Comparison of ENCODE assay signal across 8 cellular contexts in genomic region chr1:33349778-33350610, GRCh38. TPM values are rescaled to one million over a fixed set of nuclear protein-coding genes. Genes with fewer than 3 reads are reported as not detected.
DNase-seq lines count a peak whose midpoint lies in the region; ATAC-seq and TF ChIP-seq lines count a peak whose summit lies in the region.

No MANE protein-coding gene starts in this region.

- TF ChIP-seq CTCF in endothelial cell (IDR thresholded peaks at IDR 0.05; ENCODE audit: unreplicated experiment) = no peak
- no peak for TF ChIP-seq CTCF in mesothelial cell of epicardium (IDR thresholded peaks at IDR 0.05; ENCODE audit: unreplicated experiment)

- peak; percentile 68 for ATAC-seq in GM19467 (IDR thresholded peaks at IDR 0.05; ENCODE audit: unreplicated experiment)

- no peaks in the 10 kb centered on the region for H3K9me3 Mint-ChIP-seq in endothelial cell (ENCODE audit: unreplicated experiment)
- H3K9me3 Mint-ChIP-seq in mesothelial cell of epicardium = no peaks in the 10 kb centered on the region

- peaks cover 46% of the 10 kb centered on the region for H3K36me3 Mint-ChIP-seq in endothelial cell (ENCODE audit: low read depth, unreplicated experiment)
- H3K36me3 Mint-ChIP-seq in mesothelial cell of epicardium = no peaks in the 10 kb centered on the region

- H3K4me3 Mint-ChIP-seq in endothelial cell (ENCODE audit: unreplicated experiment) = peak overlapping the region; percentile 87
- H3K4me3 Mint-ChIP-seq in mesothelial cell of epicardium = peak overlapping the region; percentile 86

- H3K27ac Mint-ChIP-seq in endothelial cell (ENCODE audit: unreplicated experiment) (peak overlapping the region; percentile 91), mesothelial cell of epicardium (peak overlapping the region; percentile 98)

- H3K27me3 Mint-ChIP-seq in endothelial cell (ENCODE audit: unreplicated experiment) (peaks cover 30% of the 10 kb centered on the region), mesothelial cell of epicardium (ENCODE audit: low read depth) (no peaks in the 10 kb centered on the region)

- DNase-seq in COLO668 (lab: John Stamatoyannopoulos, UW; ENCODE audit: unreplicated experiment) = peak; percentile 99
- peak; percentile 88 for DNase-seq in HK-2 (ENCODE audit: unreplicated experiment)
- peak; percentile 76 for DNase-seq in NOMO-1 treated with DMSO at 0.1 percent for 48 hours (lab: John Stamatoyannopoulos, UW; ENCODE audit: unreplicated experiment)
- peak; percentile 28 for DNase-seq in activated CD8-positive, alpha-beta memory T cell treated with anti-CD3 and anti-CD28 coated beads, Interleukin-2, amount 50 U/mL, for 1 hour (ENCODE audit: extremely low read depth)
- peak; percentile 82 for DNase-seq in endothelial cell (ENCODE audit: low spot score)
- DNase-seq in mesothelial cell of epicardium (ENCODE audit: low spot score in 2 of 2, unreplicated experiment in 2 of 2) = peak; percentile 74 to 82
- peak; percentile 45 to 71 for DNase-seq in stimulated activated CD8-positive, alpha-beta memory T cell treated with anti-CD3 and anti-CD28 coated beads, Interleukin-15, amount 100 ng/mL, for 4 hours (ENCODE audit: low read depth in 2 of 2)

- H3K4me1 Mint-ChIP-seq in endothelial cell (ENCODE audit: unreplicated experiment) = peaks cover 50% of the 10 kb centered on the region
- peaks cover 74% of the 10 kb centered on the region for H3K4me1 Mint-ChIP-seq in mesothelial cell of epicardium

RNA-seq across cellular contexts. Expression of gene A3GALT2, which starts 29.1 kb away (rescaled TPM):
- total RNA-seq in endothelial cell (ENCODE audit: unreplicated experiment) (not detected), mesothelial cell of epicardium (0.51 to 0.58 TPM (median 0.52 TPM) in 3 replicates)

Comparison
In these comparisons a context has a peak if more than half of its experiments do, and no peak if none do; other contexts are left out.
1. Peak in every context shown above with its lines: DNase-seq and ATAC-seq.
2. DNase-seq: peak in every context shown above with its lines; median percentile 99 in COLO668; 88 in HK-2; 82 in endothelial cell; 78 in mesothelial cell of epicardium; 76 in NOMO-1 treated with DMSO at 0.1 percent for 48 hours; 58 in stimulated activated CD8-positive, alpha-beta memory T cell treated with anti-CD3 and anti-CD28 coated beads, Interleukin-15, amount 100 ng/mL, for 4 hours; 28 in activated CD8-positive, alpha-beta memory T cell treated with anti-CD3 and anti-CD28 coated beads, Interleukin-2, amount 50 U/mL, for 1 hour.